ENCODE assay signal across 23 cellular contexts in genomic region chr16:68722119-68723024, GRCh38. TPM values are rescaled to one million over a fixed set of nuclear protein-coding genes. Genes with fewer than 3 reads are reported as not detected.
"Had no signal": no experiment of that assay in that cellular context is flagged by ENCODE, and none has a peak within 500 bp of the region (broad histone marks: within the 10 kb centered on the region; RNA-seq: fewer than 3 reads in every experiment).

No MANE protein-coding gene starts in this region.

- DNase-seq: activated CD4-positive, alpha-beta memory T cell treated with anti-CD3 and anti-CD28 coated beads, Interleukin-2, amount 10 ng/mL, durations not matched to agents 7 days and 5 days; activated CD4-positive, alpha-beta T cell treated with anti-CD3 and anti-CD28 coated beads for 48 hours; activated CD4-positive, CD25-positive, alpha-beta regulatory T cell; activated CD8-positive, alpha-beta memory T cell treated with anti-CD3 and anti-CD28 coated beads, Interleukin-2, amount 10 ng/mL, durations not matched to agents 7 days and 5 days; activated naive CD4-positive, alpha-beta T cell; activated naive CD8-positive, alpha-beta T cell treated with anti-CD3 and anti-CD28 coated beads, Interleukin-2, amount 10 ng/mL, durations not matched to agents 7 days and 5 days; aorta; brain microvascular endothelial cell; central memory CD4-positive, alpha-beta T cell; gastrocnemius medialis; head of caudate nucleus; kidney glomerular epithelial cell; left ventricle myocardium superior; stimulated activated CD8-positive, alpha-beta memory T cell treated with anti-CD3 and anti-CD28 coated beads, Interleukin-4, amount 100 ng/mL, for 48 hours; stimulated activated naive CD4-positive, alpha-beta T cell; T-helper 1 cell; T-helper 9 cell; thyroid gland had no signal

- FAIRE-seq: colon, urothelium cell line had no signal

- H3K9me3 Mint-ChIP-seq: activated CD4-positive, alpha-beta memory T cell treated with anti-CD3 and anti-CD28 coated beads, Interleukin-2, amount 10 ng/mL, durations not matched to agents 7 days and 5 days; activated T-helper 17 cell treated with anti-CD3 and anti-CD28 coated beads, Interleukin-2, amount 50 U/mL, for 72 hours; natural killer cell treated with Interleukin-12 subunit alpha and Interleukin-12 subunit beta and Interleukin-15 and Interleukin-18, amount 100 ng/mL, for 72 hours had no signal

- H3K27me3 ChIP-seq: brain microvascular endothelial cell, thyroid gland had no signal

- H3K27ac Mint-ChIP-seq: activated CD4-positive, alpha-beta memory T cell treated with anti-CD3 and anti-CD28 coated beads, Interleukin-2, amount 10 ng/mL, durations not matched to agents 7 days and 5 days; activated CD8-positive, alpha-beta memory T cell treated with anti-CD3 and anti-CD28 coated beads, Interleukin-2, amount 10 ng/mL, durations not matched to agents 7 days and 5 days; activated naive CD8-positive, alpha-beta T cell treated with anti-CD3 and anti-CD28 coated beads, Interleukin-2, amount 10 ng/mL, durations not matched to agents 7 days and 5 days; activated T-helper 17 cell treated with anti-CD3 and anti-CD28 coated beads, Interleukin-2, amount 50 U/mL, for 72 hours; memory B cell; natural killer cell treated with Interleukin-12 subunit alpha and Interleukin-12 subunit beta and Interleukin-15 and Interleukin-18, amount 100 ng/mL, for 72 hours had no signal

- H3K4me1 ChIP-seq: gastrocnemius medialis, thyroid gland had no signal

- H3K27ac ChIP-seq: brain microvascular endothelial cell, gastrocnemius medialis, thyroid gland had no signal

- H3K9me3 ChIP-seq: gastrocnemius medialis, thyroid gland had no signal

- ATAC-seq: activated CD8-positive, alpha-beta memory T cell treated with anti-CD3 and anti-CD28 coated beads, Interleukin-2, amount 10 ng/mL, durations not matched to agents 7 days and 5 days; activated T-helper 17 cell treated with anti-CD3 and anti-CD28 coated beads, Interleukin-2, amount 50 U/mL, for 72 hours; gastrocnemius medialis; left ventricle myocardium superior; natural killer cell treated with Interleukin-12 subunit alpha and Interleukin-12 subunit beta and Interleukin-15 and Interleukin-18, amount 100 ng/mL, for 72 hours had no signal

- H3K4me3 ChIP-seq: gastrocnemius medialis, thyroid gland had no signal

- H3K36me3 Mint-ChIP-seq: activated CD8-positive, alpha-beta memory T cell treated with anti-CD3 and anti-CD28 coated beads, Interleukin-2, amount 10 ng/mL, durations not matched to agents 7 days and 5 days; memory B cell; natural killer cell treated with Interleukin-12 subunit alpha and Interleukin-12 subunit beta and Interleukin-15 and Interleukin-18, amount 100 ng/mL, for 72 hours had no signal

- H3K36me3 ChIP-seq: brain microvascular endothelial cell, gastrocnemius medialis, thyroid gland had no signal

RNA-seq across cellular contexts. Expression of gene CDH1, which starts 14.7 kb away (rescaled TPM):
- total RNA-seq: left ventricle myocardium superior had no signal
